In genomic region chr14:72894323-72894622, GRCh38 we compare ENCODE assay signal across 1 cellular context.
A peak's percentile ranks its signal among the peaks of the same experiment; 100 is the strongest.
TF ChIP-seq lines count a peak whose summit lies in the region.

No MANE protein-coding gene starts in this region.

TF ChIP-seq in HepG2, 621 proteins besides CTCF, POLR2A, EP300 and RAD21:
- TF ChIP-seq SMARCC2 (IDR thresholded peaks at IDR 0.05) (no peak), ZFP91 (CRISPR knock-in tag; IDR thresholded peaks at IDR 0.05; ENCODE audit: borderline replicate concordance) (peak; percentile 94; the same call in 1 of the 2 replicates)
